In the genomic region with DNA sequence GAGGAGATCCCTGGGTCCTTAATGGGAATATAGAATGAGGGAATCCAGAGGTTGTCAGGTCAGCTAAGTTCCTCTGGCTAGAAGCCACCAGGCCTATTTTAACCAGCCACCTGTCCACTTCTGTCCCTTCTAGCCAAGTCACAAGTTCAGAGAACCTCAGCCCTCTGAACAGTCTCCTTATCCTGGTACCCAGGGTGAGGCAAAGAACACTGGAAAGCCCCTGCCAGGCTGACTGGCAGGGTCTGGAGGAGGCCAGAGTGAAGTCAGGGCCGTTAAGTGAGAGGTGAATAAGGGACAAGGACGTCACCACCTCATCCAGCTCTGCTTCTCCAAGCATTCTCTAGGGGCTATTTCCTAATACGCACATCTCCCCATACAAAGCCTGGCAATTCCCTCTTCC, we compare ENCODE assay signal across 2 cellular contexts.
TF ChIP-seq lines count a peak whose summit lies in the region.

No MANE protein-coding gene starts in this region.

TF ChIP-seq in SK-N-SH, 30 proteins besides CTCF, POLR2A, EP300 and RAD21 (continued from another document):
- TF ChIP-seq, protein P1, sequence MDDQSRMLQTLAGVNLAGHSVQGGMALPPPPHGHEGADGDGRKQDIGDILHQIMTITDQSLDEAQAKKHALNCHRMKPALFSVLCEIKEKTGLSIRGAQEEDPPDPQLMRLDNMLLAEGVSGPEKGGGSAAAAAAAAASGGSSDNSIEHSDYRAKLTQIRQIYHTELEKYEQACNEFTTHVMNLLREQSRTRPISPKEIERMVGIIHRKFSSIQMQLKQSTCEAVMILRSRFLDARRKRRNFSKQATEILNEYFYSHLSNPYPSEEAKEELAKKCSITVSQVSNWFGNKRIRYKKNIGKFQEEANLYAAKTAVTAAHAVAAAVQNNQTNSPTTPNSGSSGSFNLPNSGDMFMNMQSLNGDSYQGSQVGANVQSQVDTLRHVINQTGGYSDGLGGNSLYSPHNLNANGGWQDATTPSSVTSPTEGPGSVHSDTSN (IDR thresholded peaks at IDR 0.05): no peak
- TF ChIP-seq, protein P2, sequence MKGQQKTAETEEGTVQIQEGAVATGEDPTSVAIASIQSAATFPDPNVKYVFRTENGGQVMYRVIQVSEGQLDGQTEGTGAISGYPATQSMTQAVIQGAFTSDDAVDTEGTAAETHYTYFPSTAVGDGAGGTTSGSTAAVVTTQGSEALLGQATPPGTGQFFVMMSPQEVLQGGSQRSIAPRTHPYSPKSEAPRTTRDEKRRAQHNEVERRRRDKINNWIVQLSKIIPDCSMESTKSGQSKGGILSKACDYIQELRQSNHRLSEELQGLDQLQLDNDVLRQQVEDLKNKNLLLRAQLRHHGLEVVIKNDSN (IDR thresholded peaks at IDR 0.05; ENCODE audit: borderline replicate concordance, low read depth): no peak
TF ChIP-seq in SK-N-SH: peak in this region for 0.

TF ChIP-seq in SK-N-SH treated with all-trans-retinoic acid at 6 μM for 48 hours, 23 proteins besides CTCF, POLR2A, EP300 and RAD21 (continued from another document):
- TF ChIP-seq GLIS3 (CRISPR knock-in tag; IDR thresholded peaks at IDR 0.05): no peak
- no peak for TF ChIP-seq ZNF565 (CRISPR knock-in tag; conservative IDR thresholded peaks at IDR 0.05; ENCODE audit: low read depth)
- TF ChIP-seq ZFP30 (CRISPR knock-in tag; IDR thresholded peaks at IDR 0.05): no peak
- TF ChIP-seq, protein P3, sequence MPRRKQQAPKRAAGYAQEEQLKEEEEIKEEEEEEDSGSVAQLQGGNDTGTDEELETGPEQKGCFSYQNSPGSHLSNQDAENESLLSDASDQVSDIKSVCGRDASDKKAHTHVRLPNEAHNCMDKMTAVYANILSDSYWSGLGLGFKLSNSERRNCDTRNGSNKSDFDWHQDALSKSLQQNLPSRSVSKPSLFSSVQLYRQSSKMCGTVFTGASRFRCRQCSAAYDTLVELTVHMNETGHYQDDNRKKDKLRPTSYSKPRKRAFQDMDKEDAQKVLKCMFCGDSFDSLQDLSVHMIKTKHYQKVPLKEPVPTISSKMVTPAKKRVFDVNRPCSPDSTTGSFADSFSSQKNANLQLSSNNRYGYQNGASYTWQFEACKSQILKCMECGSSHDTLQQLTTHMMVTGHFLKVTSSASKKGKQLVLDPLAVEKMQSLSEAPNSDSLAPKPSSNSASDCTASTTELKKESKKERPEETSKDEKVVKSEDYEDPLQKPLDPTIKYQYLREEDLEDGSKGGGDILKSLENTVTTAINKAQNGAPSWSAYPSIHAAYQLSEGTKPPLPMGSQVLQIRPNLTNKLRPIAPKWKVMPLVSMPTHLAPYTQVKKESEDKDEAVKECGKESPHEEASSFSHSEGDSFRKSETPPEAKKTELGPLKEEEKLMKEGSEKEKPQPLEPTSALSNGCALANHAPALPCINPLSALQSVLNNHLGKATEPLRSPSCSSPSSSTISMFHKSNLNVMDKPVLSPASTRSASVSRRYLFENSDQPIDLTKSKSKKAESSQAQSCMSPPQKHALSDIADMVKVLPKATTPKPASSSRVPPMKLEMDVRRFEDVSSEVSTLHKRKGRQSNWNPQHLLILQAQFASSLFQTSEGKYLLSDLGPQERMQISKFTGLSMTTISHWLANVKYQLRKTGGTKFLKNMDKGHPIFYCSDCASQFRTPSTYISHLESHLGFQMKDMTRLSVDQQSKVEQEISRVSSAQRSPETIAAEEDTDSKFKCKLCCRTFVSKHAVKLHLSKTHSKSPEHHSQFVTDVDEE (CRISPR knock-in tag; IDR thresholded peaks at IDR 0.05): no peak
- TF ChIP-seq OSR1 (CRISPR knock-in tag; IDR thresholded peaks at IDR 0.05): no peak
- TF ChIP-seq SNAI2 (CRISPR knock-in tag; IDR thresholded peaks at IDR 0.05): no peak
